Comparison of ENCODE assay signal across 25 cellular contexts in the genomic region with DNA sequence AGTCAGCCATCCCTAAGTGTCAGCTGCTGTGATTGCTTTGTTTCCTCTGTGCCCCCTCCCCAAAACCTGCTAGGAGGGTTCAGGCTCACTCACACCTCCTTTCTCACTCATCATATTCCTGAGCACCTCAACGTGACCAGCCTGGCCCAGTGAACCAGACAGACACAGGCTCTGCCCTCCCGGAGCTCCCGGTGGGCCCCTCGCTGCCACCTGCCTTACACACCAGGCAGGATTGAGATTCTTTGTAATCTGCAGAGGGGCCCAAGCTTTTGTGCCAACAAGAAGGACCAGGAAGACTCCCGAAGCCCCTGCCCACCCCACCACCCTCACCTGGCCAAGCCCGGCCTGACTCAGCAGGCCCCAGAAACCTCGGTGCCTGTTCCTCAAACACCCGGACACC.
"Had no signal": no experiment of that assay in that cellular context is flagged by ENCODE, and none has a peak within 500 bp of the region (broad histone marks: within the 10 kb centered on the region; RNA-seq: fewer than 3 reads in every experiment).

No MANE protein-coding gene starts in this region.

- DNase-seq: dermis blood vessel endothelial cell; effector memory CD8-positive, alpha-beta T cell; foreskin fibroblast; gastrocnemius medialis; mammary epithelial cell; mesendoderm; midbrain; naive thymus-derived CD4-positive, alpha-beta T cell; right cardiac atrium; spleen; stimulated activated CD4-positive, alpha-beta T cell treated with anti-CD3 and anti-CD28 coated beads, Interleukin-4, amount 100 ng/mL, for 4 hours; stimulated activated naive CD8-positive, alpha-beta T cell treated with anti-CD3 and anti-CD28 coated beads, Interleukin-15, Interleukin-2, amounts not matched to agents 100 U/mL and 50 U/mL, for 24 hours; testis; tibial artery had no signal

- H3K9me3 ChIP-seq: gastrocnemius medialis, psoas muscle, testis had no signal

- H3K36me3 ChIP-seq: gastrocnemius medialis, left lung, neural progenitor cell, spleen, tibial artery had no signal

- H3K4me1 Mint-ChIP-seq: neural progenitor cell had no signal

- H3K9me3 Mint-ChIP-seq: effector memory CD8-positive, alpha-beta T cell; stimulated activated memory B cell treated with anti-CD40 and anti-IgM and Interleukin-4, amounts not matched to agents 10 μg/mL and 1 μg/mL and 100 μg/mL, for 72 hours; type B pancreatic cell had no signal

- H3K27me3 ChIP-seq: testis had no signal

- FAIRE-seq: endometrium, keratinocyte, urothelium cell line had no signal

- H3K27me3 Mint-ChIP-seq: type B pancreatic cell had no signal

- H3K4me3 ChIP-seq: coronary artery, gastrocnemius medialis, left lung, neural progenitor cell, psoas muscle, skin epidermis, spleen, testis, tibial artery had no signal

- H3K4me3 Mint-ChIP-seq: effector memory CD8-positive, alpha-beta T cell; naive thymus-derived CD4-positive, alpha-beta T cell; nephron; neural progenitor cell; stimulated activated memory B cell treated with anti-CD40 and anti-IgM and Interleukin-4, amounts not matched to agents 10 μg/mL and 1 μg/mL and 100 μg/mL, for 72 hours; type B pancreatic cell had no signal

- H3K27ac Mint-ChIP-seq: effector memory CD8-positive, alpha-beta T cell; naive thymus-derived CD4-positive, alpha-beta T cell; nephron; neural progenitor cell; stimulated activated memory B cell treated with anti-CD40 and anti-IgM and Interleukin-4, amounts not matched to agents 10 μg/mL and 1 μg/mL and 100 μg/mL, for 72 hours; type B pancreatic cell had no signal

- H3K27ac ChIP-seq: coronary artery, gastrocnemius medialis, left lung, neural progenitor cell, psoas muscle, skin epidermis, spleen, testis, tibial artery had no signal

- H3K4me2 ChIP-seq: neural progenitor cell had no signal

- H2AFZ ChIP-seq: neural progenitor cell had no signal

- H3K36me3 Mint-ChIP-seq: naive thymus-derived CD4-positive, alpha-beta T cell; stimulated activated memory B cell treated with anti-CD40 and anti-IgM and Interleukin-4, amounts not matched to agents 10 μg/mL and 1 μg/mL and 100 μg/mL, for 72 hours; type B pancreatic cell had no signal

- H3K4me1 ChIP-seq: gastrocnemius medialis, left lung, neural progenitor cell, psoas muscle had no signal

- H3K9ac ChIP-seq: neural progenitor cell had no signal
